Comparison of ENCODE assay signal across 20 cellular contexts in the genomic region with DNA sequence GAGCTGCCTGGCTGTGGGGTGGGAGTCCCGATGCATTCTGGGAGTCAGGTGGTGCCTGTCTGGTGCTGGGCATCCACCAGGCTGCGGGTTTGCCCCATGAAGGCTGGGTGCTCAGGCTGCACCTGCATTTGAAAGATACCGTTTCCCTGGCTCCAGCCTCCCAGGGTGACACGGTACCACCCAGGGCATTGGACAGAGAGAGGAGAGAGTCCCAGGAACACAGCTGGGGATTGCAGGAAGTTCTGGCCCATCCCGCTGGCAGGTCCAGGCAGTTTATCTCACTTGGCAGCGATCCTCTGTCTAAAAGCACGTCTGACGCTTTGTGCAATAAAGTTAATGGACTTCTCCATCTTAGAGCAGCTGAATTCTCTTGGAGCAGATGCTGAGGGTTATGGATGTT.
"Had no signal": no experiment of that assay in that cellular context is flagged by ENCODE, and none has a peak within 500 bp of the region (broad histone marks: within the 10 kb centered on the region; RNA-seq: fewer than 3 reads in every experiment).

No MANE protein-coding gene starts in this region.

- H3K9me3 Mint-ChIP-seq: activated B cell treated with CpG ODN at 0.5 μM for 24 hours; activated CD4-positive, alpha-beta memory T cell treated with anti-CD3 and anti-CD28 coated beads for 36 hours; activated naive CD8-positive, alpha-beta T cell treated with anti-CD3 and anti-CD28 coated beads for 36 hours; activated T-helper 1 cell treated with anti-CD3 and anti-CD28 coated beads, Interleukin-12 subunit alpha, Interleukin-12 subunit beta, Interleukin-2, Interleukin-4 antibody, amounts not matched to agents 30 ng/mL and 10 ng/mL and 1 ng/mL, durations not matched to agents 14 hours and 24 hours and 36 hours; dendritic cell treated with granulocyte-macrophage colony-stimulating factor and Interleukin-4, amounts not matched to agents 40 ng/mL and 50 ng/mL, for 4 days; nephron progenitor cell; stimulated activated memory B cell treated with anti-CD40 and anti-IgM and Interleukin-4, amounts not matched to agents 10 μg/mL and 1 μg/mL and 100 μg/mL, for 72 hours had no signal

- DNase-seq: activated B cell treated with CpG ODN at 0.5 μM for 24 hours; activated CD4-positive, alpha-beta memory T cell treated with anti-CD3 and anti-CD28 coated beads for 36 hours; activated CD4-positive, alpha-beta T cell treated with anti-CD3 and anti-CD28 coated beads for 4 hours; activated naive CD4-positive, alpha-beta T cell; activated naive CD8-positive, alpha-beta T cell treated with anti-CD3 and anti-CD28 coated beads for 36 hours; activated T-cell treated with anti-CD3 and anti-CD28 coated beads for 4 hours; amniotic stem cell; effector memory CD4-positive, alpha-beta T cell; heart left ventricle; kidney; midbrain; nephron progenitor cell; occipital lobe; posterior cingulate gyrus; sigmoid colon; spleen; stimulated activated CD4-positive, alpha-beta T cell treated with anti-CD3 and anti-CD28 coated beads, Interleukin-4, amount 100 ng/mL, for 4 hours had no signal

- H3K27ac Mint-ChIP-seq: activated B cell treated with CpG ODN at 0.5 μM for 24 hours; activated CD4-positive, alpha-beta memory T cell treated with anti-CD3 and anti-CD28 coated beads for 36 hours; activated naive CD8-positive, alpha-beta T cell treated with anti-CD3 and anti-CD28 coated beads for 36 hours; activated T-helper 1 cell treated with anti-CD3 and anti-CD28 coated beads, Interleukin-12 subunit alpha, Interleukin-12 subunit beta, Interleukin-2, Interleukin-4 antibody, amounts not matched to agents 30 ng/mL and 10 ng/mL and 1 ng/mL, durations not matched to agents 14 hours and 24 hours and 36 hours; dendritic cell treated with granulocyte-macrophage colony-stimulating factor and Interleukin-4, amounts not matched to agents 40 ng/mL and 50 ng/mL, for 4 days; stimulated activated memory B cell treated with anti-CD40 and anti-IgM and Interleukin-4, amounts not matched to agents 10 μg/mL and 1 μg/mL and 100 μg/mL, for 72 hours had no signal

- H3K36me3 Mint-ChIP-seq: activated CD4-positive, alpha-beta memory T cell treated with anti-CD3 and anti-CD28 coated beads for 36 hours; activated naive CD8-positive, alpha-beta T cell treated with anti-CD3 and anti-CD28 coated beads for 36 hours; stimulated activated memory B cell treated with anti-CD40 and anti-IgM and Interleukin-4, amounts not matched to agents 10 μg/mL and 1 μg/mL and 100 μg/mL, for 72 hours had no signal

- H3K4me3 Mint-ChIP-seq: activated B cell treated with CpG ODN at 0.5 μM for 24 hours; activated CD4-positive, alpha-beta memory T cell treated with anti-CD3 and anti-CD28 coated beads for 36 hours; activated naive CD8-positive, alpha-beta T cell treated with anti-CD3 and anti-CD28 coated beads for 36 hours; activated T-helper 1 cell treated with anti-CD3 and anti-CD28 coated beads, Interleukin-12 subunit alpha, Interleukin-12 subunit beta, Interleukin-2, Interleukin-4 antibody, amounts not matched to agents 30 ng/mL and 10 ng/mL and 1 ng/mL, durations not matched to agents 14 hours and 24 hours and 36 hours; dendritic cell treated with granulocyte-macrophage colony-stimulating factor and Interleukin-4, amounts not matched to agents 40 ng/mL and 50 ng/mL, for 4 days; nephron progenitor cell; stimulated activated memory B cell treated with anti-CD40 and anti-IgM and Interleukin-4, amounts not matched to agents 10 μg/mL and 1 μg/mL and 100 μg/mL, for 72 hours had no signal

- H3K4me1 Mint-ChIP-seq: activated B cell treated with CpG ODN at 0.5 μM for 24 hours; activated naive CD8-positive, alpha-beta T cell treated with anti-CD3 and anti-CD28 coated beads for 36 hours; stimulated activated memory B cell treated with anti-CD40 and anti-IgM and Interleukin-4, amounts not matched to agents 10 μg/mL and 1 μg/mL and 100 μg/mL, for 72 hours had no signal
